In genomic region chr12:109910969-109911348, GRCh38 we compare ENCODE assay signal across 9 cellular contexts. TPM values are rescaled to one million over a fixed set of nuclear protein-coding genes. Genes with fewer than 3 reads are reported as not detected.
DNase-seq lines count a peak whose midpoint lies in the region; ATAC-seq, FAIRE-seq and TF ChIP-seq lines count a peak whose summit lies in the region.
"Had no signal": no experiment of that assay in that cellular context is flagged by ENCODE, and none has a peak within 500 bp of the region (broad histone marks: within the 10 kb centered on the region; RNA-seq: fewer than 3 reads in every experiment).

No MANE protein-coding gene starts in this region.

- FAIRE-seq in H54 (lab: Jason Lieb, UNC) (no peak), GM19239 (lab: Jason Lieb, UNC) (no peak)

- peak; percentile 25 for ATAC-seq in T-helper 17 cell
- no peak for ATAC-seq in GM21515 (IDR thresholded peaks at IDR 0.05; ENCODE audit: unreplicated experiment)

- intact Hi-C loops in CD14-positive monocyte (cut with micrococcal nuclease) = no loop called here
- intact Hi-C loops in sigmoid colon (cut with DNase I) = no loop called here

- H3K27ac Mint-ChIP-seq in CD14-positive monocyte (peak overlapping the region in 3 of 7 donors; percentile 8 to 42 (median 42)), T-helper 17 cell (peak overlapping the region; percentile 49)

- H3K9me3 Mint-ChIP-seq in CD14-positive monocyte = no peaks in the 10 kb centered on the region

- H3K9me3 ChIP-seq in T-helper 17 cell (ENCODE audit: control insufficient read depth, low read length, poor library complexity, severe bottlenecking) (no peaks in the 10 kb centered on the region), sigmoid colon (no peaks in the 10 kb centered on the region)
- H3K9me3 ChIP-seq: thoracic aorta had no signal

- H3K27me3 ChIP-seq in sigmoid colon = no peaks in the 10 kb centered on the region

- TF ChIP-seq POLR2A in H54 (IDR thresholded peaks at IDR 0.05; ENCODE audit: low read depth, low read length) (no peak), sigmoid colon (IDR thresholded peaks at IDR 0.05) (no peak)

- no peak for TF ChIP-seq EP300 in sigmoid colon (IDR thresholded peaks at IDR 0.05)

- H3K4me3 Mint-ChIP-seq in CD14-positive monocyte (no peak overlapping the region), T-helper 17 cell (no peak overlapping the region)

- H3K36me3 ChIP-seq in sigmoid colon = peaks cover 40 to 99% (median 54%) of the 10 kb centered on the region in 4 donors

- H3K4me1 Mint-ChIP-seq in CD14-positive monocyte = peaks cover 6% of the 10 kb centered on the region
- H3K4me1 Mint-ChIP-seq in T-helper 17 cell = peaks cover 12% of the 10 kb centered on the region

- no peak overlapping the region for H3K27ac ChIP-seq in sigmoid colon
- H3K27ac ChIP-seq: thoracic aorta had no signal

- TF ChIP-seq CTCF in CD14-positive monocyte (IDR thresholded peaks at IDR 0.05) (peak; percentile 19), sigmoid colon (IDR thresholded peaks at IDR 0.05) (no peak)

- no peaks in the 10 kb centered on the region for H3K4me1 ChIP-seq in sigmoid colon

- H3K36me3 Mint-ChIP-seq in CD14-positive monocyte (peaks cover 90 to 99% of the 10 kb centered on the region in 2 donors), T-helper 17 cell (ENCODE audit: low read depth) (peaks cover 8% of the 10 kb centered on the region)

- H3K27me3 Mint-ChIP-seq in CD14-positive monocyte (ENCODE audit: low read depth in 3 of 3) (no peaks in the 10 kb centered on the region), T-helper 17 cell (no peaks in the 10 kb centered on the region)

- DNase-seq in CD14-positive monocyte (ENCODE audit: low spot score) = no peak
- peak; percentile 82 for DNase-seq in H54 (ENCODE audit: insufficient read length, low spot score)
- no peak for DNase-seq in T-helper 17 cell
- DNase-seq in iPS-NIHi11 (ENCODE audit: low spot score) = peak; percentile 97
- no peak for DNase-seq in activated effector memory CD4-positive, alpha-beta T cell treated with Interleukin-2 at 50 U/mL for 16 hours
- DNase-seq in sigmoid colon = no peak
- no peak for DNase-seq in GM19239 (ENCODE audit: insufficient read length, low spot score)

- H3K4me3 ChIP-seq in sigmoid colon = no peak overlapping the region
- H3K4me3 ChIP-seq: thoracic aorta had no signal

- 83 to 84% methylated on average over 12 of the region's 12 CpGs for WGBS in sigmoid colon, 2 donors

RNA-seq across cellular contexts. Expression of gene TCHP, which starts 10.9 kb away (rescaled TPM):
- polyA plus RNA-seq in CD14-positive monocyte (1 to 10 TPM; 2.6 to 7.3 TPM), sigmoid colon (10 to 100 TPM; 12.5 to 18.1 (median 13.8) TPM)
- total RNA-seq in T-helper 17 cell (10 to 100 TPM; 17.6 to 18.7 TPM), sigmoid colon (10 to 100 TPM; 12.8 to 42.9 (median 16.3) TPM)

RNA-seq across cellular contexts. Expression of gene GLTP, which starts 30.6 kb away (rescaled TPM):
- polyA plus RNA-seq in CD14-positive monocyte (10 to 100 TPM; 46.2 to 65.9 TPM), sigmoid colon (100 to 1,000 TPM in 1 of 3 donors, 10 to 100 TPM in 2; 48.7 to 105 (median 83.5) TPM)
- total RNA-seq in T-helper 17 cell (10 to 100 TPM; 28.3 to 29.4 TPM), sigmoid colon (10 to 100 TPM; 33.5 to 45.3 (median 40.3) TPM)

Comparison
In these comparisons a context has a peak if more than half of its experiments do, and no peak if none do; other contexts are left out.
1. DNase-seq: peak in H54 (single experiment) and iPS-NIHi11 (single experiment); none in CD14-positive monocyte (single experiment), T-helper 17 cell (0 of 3), activated effector memory CD4-positive, alpha-beta T cell treated with Interleukin-2 at 50 U/mL for 16 hours (single experiment), sigmoid colon (single experiment) and GM19239 (single experiment).